24 cellular contexts compared by ENCODE assay signal in the genomic region with DNA sequence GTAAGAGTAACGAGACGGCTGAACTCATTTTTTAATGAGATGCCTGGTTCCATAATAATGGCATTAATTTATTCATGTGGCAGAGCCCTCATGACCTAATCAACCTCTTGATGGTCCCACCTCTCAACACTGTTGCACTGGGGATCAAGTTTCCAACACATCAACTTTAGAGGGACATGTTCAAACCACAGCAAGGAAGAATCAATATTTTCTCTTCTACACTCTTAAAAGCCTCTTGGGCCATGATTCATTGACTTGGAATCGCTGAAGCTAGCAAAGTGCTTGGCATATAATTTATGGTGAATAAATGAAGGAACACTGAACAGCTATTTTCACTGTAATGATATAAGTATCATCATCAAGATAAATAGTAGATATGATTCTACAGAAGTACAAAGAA.
"Had no signal": no experiment of that assay in that cellular context is flagged by ENCODE, and none has a peak within 500 bp of the region (broad histone marks: within the 10 kb centered on the region; RNA-seq: fewer than 3 reads in every experiment).

No MANE protein-coding gene starts in this region.

- H3K9me3 ChIP-seq: sigmoid colon had no signal

- FAIRE-seq: endometrium, frontal cortex had no signal

- H3K4me3 ChIP-seq: cardiac muscle cell, sigmoid colon had no signal

- DNase-seq: activated B cell treated with CpG ODN at 0.5 μM for 24 hours; activated CD4-positive, alpha-beta T cell treated with anti-CD3 and anti-CD28 coated beads for 36 hours; activated CD4-positive, alpha-beta T cell treated with anti-CD3 and anti-CD28 coated beads, Interleukin-2, amount 50 U/mL, for 4 hours; activated CD8-positive, alpha-beta memory T cell treated with anti-CD3 and anti-CD28 coated beads for 24 hours; activated CD8-positive, alpha-beta memory T cell treated with anti-CD3 and anti-CD28 coated beads, Interleukin-2, amount 50 U/mL, for 4 hours; activated T-cell treated with anti-CD3 and anti-CD28 coated beads, Interleukin-2, amount 50 U/mL, for 24 hours; glutamatergic neuron; hippocampal formation; kidney glomerular epithelial cell; left ventricle myocardium superior; mammary epithelial cell; natural killer cell; retina; sigmoid colon; stimulated activated CD4-positive, alpha-beta T cell treated with anti-CD3 and anti-CD28 coated beads, Interleukin-4, amount 100 ng/mL, for 1 hour; stimulated activated naive CD4-positive, alpha-beta T cell treated with Interleukin-2 at 50 U/mL for 16 hours; T-helper 1 cell had no signal

- H3K9me3 Mint-ChIP-seq: natural killer cell had no signal

- H3K4me3 Mint-ChIP-seq: activated B cell treated with CpG ODN at 0.5 μM for 24 hours; activated CD4-positive, alpha-beta T cell treated with anti-CD3 and anti-CD28 coated beads for 36 hours; activated T-cell treated with anti-CD3 and anti-CD28 coated beads, Interleukin-2, amount 50 U/mL, for 24 hours; activated T-helper 17 cell treated with anti-CD3 and anti-CD28 coated beads, Interleukin-2, amount 50 U/mL, for 72 hours; mesothelial cell of epicardium; natural killer cell had no signal

- H3K4me1 Mint-ChIP-seq: activated B cell treated with CpG ODN at 0.5 μM for 24 hours, natural killer cell had no signal

- H3K27me3 ChIP-seq: cardiac muscle cell, sigmoid colon had no signal

- H3K27ac Mint-ChIP-seq: activated B cell treated with CpG ODN at 0.5 μM for 24 hours; activated CD4-positive, alpha-beta T cell treated with anti-CD3 and anti-CD28 coated beads for 36 hours; activated naive CD4-positive, alpha-beta T cell treated with anti-CD3 and anti-CD28 coated beads, Interleukin-2, amount 50 U/mL, for 72 hours; activated T-cell treated with anti-CD3 and anti-CD28 coated beads, Interleukin-2, amount 50 U/mL, for 24 hours; activated T-helper 17 cell treated with anti-CD3 and anti-CD28 coated beads, Interleukin-2, amount 50 U/mL, for 72 hours; mesothelial cell of epicardium; natural killer cell; progenitor cell of endocrine pancreas had no signal

- H3K36me3 Mint-ChIP-seq: natural killer cell had no signal

- H3K27ac ChIP-seq: cardiac muscle cell, sigmoid colon had no signal

- H3K36me3 ChIP-seq: cardiac muscle cell had no signal

- ATAC-seq: activated CD4-positive, alpha-beta T cell treated with anti-CD3 and anti-CD28 coated beads for 36 hours; activated naive CD4-positive, alpha-beta T cell treated with anti-CD3 and anti-CD28 coated beads, Interleukin-2, amount 50 U/mL, for 72 hours; activated T-helper 17 cell treated with anti-CD3 and anti-CD28 coated beads, Interleukin-2, amount 50 U/mL, for 72 hours; left ventricle myocardium superior; natural killer cell had no signal
